In the genomic region with DNA sequence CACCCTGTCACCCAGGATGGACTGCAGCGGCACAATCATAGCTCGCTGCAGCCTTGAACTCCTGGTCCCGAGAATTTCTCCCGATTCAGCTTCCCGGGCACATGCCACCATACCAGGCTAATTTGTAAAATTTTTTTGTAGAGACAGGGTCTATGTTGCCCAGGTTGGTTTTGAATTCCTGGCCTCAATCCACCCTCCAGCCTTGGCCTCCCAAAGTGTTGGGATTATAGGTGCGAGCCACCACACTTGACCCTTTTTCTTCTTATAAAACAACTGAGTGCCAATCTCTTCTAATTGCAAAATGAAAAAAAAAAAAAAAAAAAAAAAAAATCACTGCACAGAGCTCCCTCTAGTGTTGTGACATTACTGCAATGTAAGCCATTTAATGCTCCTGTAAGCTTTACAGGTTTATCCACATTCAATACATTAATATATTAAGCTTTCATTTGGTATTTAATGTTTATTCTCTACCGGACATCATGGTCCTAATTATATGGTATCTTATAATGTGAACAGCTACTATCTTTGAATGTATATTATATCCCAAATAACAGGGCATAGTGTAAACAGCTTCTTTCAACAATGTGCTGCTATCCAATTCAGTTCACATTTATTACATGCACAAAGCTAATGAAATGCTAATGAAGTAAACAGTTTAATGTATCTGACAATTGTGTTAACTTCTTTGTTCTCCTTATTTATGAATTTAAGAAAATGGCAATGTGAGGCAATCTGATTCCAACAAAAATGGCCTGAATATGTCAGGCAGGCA, we compare ENCODE assay signal across 9 cellular contexts. TPM values are rescaled to one million over a fixed set of nuclear protein-coding genes. Genes with fewer than 3 reads are reported as not detected.
A peak's percentile ranks its signal among the peaks of the same experiment; 100 is the strongest.
DNase-seq lines count a peak whose midpoint lies in the region; ATAC-seq and TF ChIP-seq lines count a peak whose summit lies in the region.
"Had no signal": no experiment of that assay in that cellular context is flagged by ENCODE, and none has a peak within 500 bp of the region (broad histone marks: within the 10 kb centered on the region; RNA-seq: fewer than 3 reads in every experiment).

No MANE protein-coding gene starts in this region.

- no peaks in the 10 kb centered on the region for H3K4me1 ChIP-seq in body of pancreas
- H3K4me1 ChIP-seq in upper lobe of right lung, result no peaks in the 10 kb centered on the region
- H3K4me1 ChIP-seq in prostate gland (replicated peaks), result no peaks in the 10 kb centered on the region

- TF ChIP-seq CTCF in body of pancreas (IDR thresholded peaks at IDR 0.05), result peak; percentile 13 to 67 (median 48)
- TF ChIP-seq CTCF in upper lobe of right lung (IDR thresholded peaks at IDR 0.05), result peak; percentile 66
- peak in 2 of 4 experiments; percentile 44 to 49 for TF ChIP-seq CTCF in prostate gland (IDR thresholded peaks at IDR 0.05)

- 53 to 62% methylated on average over 7 of the region's 7 CpGs for WGBS in body of pancreas, 2 donors
- WGBS in prostate gland, result 67% methylated on average over 7 of the region's 7 CpGs

- H3K27me3 ChIP-seq in body of pancreas (no peaks in the 10 kb centered on the region), upper lobe of right lung (no peaks in the 10 kb centered on the region), prostate gland (replicated peaks; ENCODE audit: insufficient read depth) (no peaks in the 10 kb centered on the region)
- H3K27me3 ChIP-seq: BLaER1 treated with 17β-estradiol and CSF1 and Interleukin-3, amounts not matched to agents 10 nM and 100 nM had no signal

- peak overlapping the region in 1 of 4 donors; percentile 2 for H3K27ac ChIP-seq in body of pancreas
- no peak overlapping the region for H3K27ac ChIP-seq in upper lobe of right lung
- no peak overlapping the region for H3K27ac ChIP-seq in prostate gland
- H3K27ac ChIP-seq: BLaER1 treated with 17β-estradiol and CSF1 and Interleukin-3, amounts not matched to agents 10 nM and 100 nM had no signal

- intact Hi-C loops in body of pancreas (cut with DNase I) (loop anchor here (10.0 kb wide), 1 partner anchor 150 kb away; no protein-coding TSS in a partner anchor), upper lobe of right lung (cut with DNase I) (loop anchor here (10.0 kb wide), 1 partner anchor 160 kb away; no protein-coding TSS in a partner anchor), prostate gland (cut with DNase I) (loop anchor here (5.0 to 10.0 kb wide), 4 partner anchors 73 to 480 kb away; a partner anchor contains a TSS)

- H3K36me3 ChIP-seq in body of pancreas (replicated peaks in 1 of 2; ENCODE audit: insufficient read depth in 1 of 2, low read depth in 2 of 2) (peaks cover 6 to 18% of the 10 kb centered on the region in 2 donors), upper lobe of right lung (peaks cover 39% of the 10 kb centered on the region), prostate gland (peaks cover 0 to 3% of the 10 kb centered on the region in 2 donors)

- TF ChIP-seq POLR2A in body of pancreas (IDR thresholded peaks at IDR 0.05), result no peak
- TF ChIP-seq POLR2A in prostate gland (IDR thresholded peaks at IDR 0.05), result no peak

- DNase-seq in DMS79 treated with DMSO at 0.1 percent for 48 hours (lab: John Stamatoyannopoulos, UW), result peak; percentile 5
- no peak for DNase-seq in DMS79 (lab: John Stamatoyannopoulos, UW)
- DNase-seq in LHCN-M2 (ENCODE audit: low read depth), result peak; percentile 36
- DNase-seq in body of pancreas, result no peak
- DNase-seq in iris pigment epithelial cell (ENCODE audit: low read depth), result peak; percentile 26
- DNase-seq in upper lobe of right lung, result no peak
- no peak for DNase-seq in prostate gland (ENCODE audit: low spot score)
- no peak for DNase-seq in stimulated activated naive CD4-positive, alpha-beta T cell treated with Interleukin-2 at 50 U/mL for 16 hours (lab: John Stamatoyannopoulos, UW)

- no peak overlapping the region for H3K4me3 ChIP-seq in body of pancreas
- H3K4me3 ChIP-seq in upper lobe of right lung, result no peak overlapping the region
- no peak overlapping the region for H3K4me3 ChIP-seq in prostate gland
- H3K4me3 ChIP-seq: BLaER1 treated with 17β-estradiol and CSF1 and Interleukin-3, amounts not matched to agents 10 nM and 100 nM had no signal

- H3K9me3 ChIP-seq in body of pancreas (no peaks in the 10 kb centered on the region), upper lobe of right lung (no peaks in the 10 kb centered on the region), prostate gland (no peaks in the 10 kb centered on the region)
- H3K9me3 ChIP-seq: BLaER1 treated with 17β-estradiol and CSF1 and Interleukin-3, amounts not matched to agents 10 nM and 100 nM had no signal

- ATAC-seq in body of pancreas (peak; percentile 18), upper lobe of right lung (peak; percentile 57)

RNA-seq across cellular contexts. Expression of a gene that starts 44.6 kb away (rescaled TPM):
- 232 and 235 TPM in 2 replicates for total RNA-seq in LHCN-M2 (2014; rRNA removed)
- polyA plus RNA-seq in LHCN-M2 (2012), result 74.5 TPM
- 10 to 100 TPM; 46.1 to 62.5 TPM for total RNA-seq in body of pancreas
- 84.5 TPM for total RNA-seq in upper lobe of right lung
- 100 to 1,000 TPM in 1 of 2 donors, 10 to 100 TPM in 1; 77.7 to 145 TPM for total RNA-seq in prostate gland

Comparison
In these comparisons a context has a peak if more than half of its experiments do, and no peak if none do; other contexts are left out.
1. DNase-seq: peak in DMS79 treated with DMSO at 0.1 percent for 48 hours (single experiment), LHCN-M2 (single experiment) and iris pigment epithelial cell (single experiment); none in DMS79 (single experiment), body of pancreas (0 of 4), upper lobe of right lung (single experiment), prostate gland (single experiment) and stimulated activated naive CD4-positive, alpha-beta T cell treated with Interleukin-2 at 50 U/mL for 16 hours (single experiment).